In genomic region chr22:31269892-31270574, GRCh38 we compare ENCODE assay signal across 17 cellular contexts. TPM values are rescaled to one million over a fixed set of nuclear protein-coding genes. Genes with fewer than 3 reads are reported as not detected.
DNase-seq lines count a peak whose midpoint lies in the region; ATAC-seq, FAIRE-seq and TF ChIP-seq lines count a peak whose summit lies in the region.
"Had no signal": no experiment of that assay in that cellular context is flagged by ENCODE, and none has a peak within 500 bp of the region (broad histone marks: within the 10 kb centered on the region; RNA-seq: fewer than 3 reads in every experiment).

No MANE protein-coding gene starts in this region.

- TF ChIP-seq CTCF in 22Rv1 (IDR thresholded peaks at IDR 0.05) (no peak), Caco-2 (IDR thresholded peaks at IDR 0.05; ENCODE audit: insufficient read depth in 1 of 2, low read depth in 1 of 2, low read length in 1 of 2, severe bottlenecking in 1 of 2, unreplicated experiment in 1 of 2) (no peak), heart left ventricle (IDR thresholded peaks at IDR 0.05) (no peak)

- H3K79me2 ChIP-seq in mesendoderm (ENCODE audit: control insufficient read depth, insufficient read depth, low read length): no peaks in the 10 kb centered on the region

- peak overlapping the region; percentile 48 for H2BK5ac ChIP-seq in mesendoderm (ENCODE audit: low read length)

- no peak overlapping the region for H3K4me2 ChIP-seq in mesendoderm (ENCODE audit: low read length)
- H3K4me2 ChIP-seq: BLaER1 had no signal

- ATAC-seq in heart left ventricle (no peak), HG02610 (IDR thresholded peaks at IDR 0.05; ENCODE audit: unreplicated experiment) (no peak)

- no peak for FAIRE-seq in urothelium cell line (lab: Jason Lieb, UNC)
- FAIRE-seq: GM18507 had no signal

- H3K4me1 Mint-ChIP-seq in Caco-2 (ENCODE audit: low read depth, unreplicated experiment): peaks cover 23% of the 10 kb centered on the region
- no peaks in the 10 kb centered on the region for H3K4me1 Mint-ChIP-seq in activated T-helper 2 cell treated with anti-CD3 and anti-CD28 coated beads, Interferon-gamma antibody, Interleukin-2, Interleukin-4, amounts not matched to agents 10 μg/mL and 5 μg/mL and 100 μg/mL, durations not matched to agents 14 hours and 24 hours and 36 hours (ENCODE audit: low read depth)
- H3K4me1 Mint-ChIP-seq: memory B cell had no signal

- peaks cover 41% of the 10 kb centered on the region for H3K36me3 Mint-ChIP-seq in Caco-2 (ENCODE audit: insufficient read depth, unreplicated experiment)
- peaks cover 55% of the 10 kb centered on the region for H3K36me3 Mint-ChIP-seq in activated T-helper 2 cell treated with anti-CD3 and anti-CD28 coated beads, Interferon-gamma antibody, Interleukin-2, Interleukin-4, amounts not matched to agents 10 μg/mL and 5 μg/mL and 100 μg/mL, durations not matched to agents 14 hours and 24 hours and 36 hours (ENCODE audit: low read depth)

- H3K27me3 Mint-ChIP-seq in Caco-2 (ENCODE audit: insufficient read depth, unreplicated experiment): no peaks in the 10 kb centered on the region
- H3K27me3 Mint-ChIP-seq in activated T-helper 2 cell treated with anti-CD3 and anti-CD28 coated beads, Interferon-gamma antibody, Interleukin-2, Interleukin-4, amounts not matched to agents 10 μg/mL and 5 μg/mL and 100 μg/mL, durations not matched to agents 14 hours and 24 hours and 36 hours (ENCODE audit: low read depth): no peaks in the 10 kb centered on the region
- H3K27me3 Mint-ChIP-seq: memory B cell had no signal

- intact Hi-C loops in Caco-2 (cut with micrococcal nuclease; ENCODE audit: unreplicated experiment): no loop called here
- intact Hi-C loops in activated T-helper 2 cell treated with anti-CD3 and anti-CD28 coated beads, Interferon-gamma antibody, Interleukin-2, Interleukin-4, amounts not matched to agents 10 μg/mL and 5 μg/mL and 100 μg/mL, durations not matched to agents 14 hours and 24 hours and 36 hours (cut with micrococcal nuclease): no loop called here
- intact Hi-C loops in heart left ventricle (cut with DNase I): loop anchor here in 7 of 10 donors (5.0 to 10.0 kb wide), 5 partner anchors 55 to 165 kb away; partner anchors contain the start of genes LIMK2 (in 5 of the 7) and SELENOM (in 2 of the 7)

- no peak overlapping the region for H3K4ac ChIP-seq in mesendoderm (ENCODE audit: low read depth, low read length)

- H3K27ac Mint-ChIP-seq in Caco-2 (ENCODE audit: unreplicated experiment): peak overlapping the region; percentile 37
- H3K27ac Mint-ChIP-seq in activated T-helper 2 cell treated with anti-CD3 and anti-CD28 coated beads, Interferon-gamma antibody, Interleukin-2, Interleukin-4, amounts not matched to agents 10 μg/mL and 5 μg/mL and 100 μg/mL, durations not matched to agents 14 hours and 24 hours and 36 hours: peak overlapping the region; percentile 6
- H3K27ac Mint-ChIP-seq: memory B cell had no signal

- H3K27ac ChIP-seq in 22Rv1: peak overlapping the region; percentile 31; the same call in 1 of the 2 replicates
- peak overlapping the region; percentile 64 for H3K27ac ChIP-seq in mesendoderm (ENCODE audit: low read depth, low read length)
- H3K27ac ChIP-seq in heart left ventricle: no peak overlapping the region
- H3K27ac ChIP-seq: BLaER1 had no signal

- CTCF ChIA-PET in Caco-2 (lab: Charles Lee): interaction anchor here (1.0 to 4.5 kb wide), 4 partner anchors 17 to 57 kb away, joined by 3 to 62 read pairs (median 4); partner anchors contain the start of genes LIMK2 and PIK3IP1

- no peak overlapping the region for H3K23ac ChIP-seq in mesendoderm (ENCODE audit: low read length)

- POLR2A ChIA-PET in Caco-2 (lab: Charles Lee): interaction anchor here (1.3 kb wide), 1 partner anchor 19 kb away, joined by 5 read pairs; no protein-coding TSS in a partner anchor

- DNase-seq in Caco-2 (no peak), mesendoderm (peak; percentile 98), NCI-H82 (lab: John Stamatoyannopoulos, UW) (no peak), urothelium cell line (ENCODE audit: low spot score) (no peak), heart left ventricle (no peak)
- no peak for DNase-seq in activated T-helper 2 cell treated with anti-CD3 and anti-CD28 coated beads, Interferon-gamma antibody, Interleukin-2, Interleukin-4, amounts not matched to agents 10 μg/mL and 5 μg/mL and 100 μg/mL, durations not matched to agents 14 hours and 24 hours and 36 hours (ENCODE audit: low spot score)
- DNase-seq: caudate nucleus; GDM1; NCI-H1417 treated with DMSO at 0.1 percent for 48 hours; NCI-H69; Right ventricle myocardium superior; stimulated activated CD4-positive, alpha-beta T cell treated with anti-CD3 and anti-CD28 coated beads, Interleukin-1b, Interleukin-23, amount 100 ng/mL, for 48 hours had no signal

- H3K56ac ChIP-seq in mesendoderm (ENCODE audit: low read length): peak overlapping the region; percentile 77

- H3K27me3 ChIP-seq in Caco-2 (replicated peaks; ENCODE audit: control insufficient read depth, insufficient read depth, low read length) (no peaks in the 10 kb centered on the region), mesendoderm (ENCODE audit: insufficient read depth, low read length, poor library complexity) (no peaks in the 10 kb centered on the region), heart left ventricle (no peaks in the 10 kb centered on the region)
- H3K27me3 ChIP-seq: BLaER1 had no signal

- no peaks in the 10 kb centered on the region for H3K9me3 ChIP-seq in Caco-2
- H3K9me3 ChIP-seq in heart left ventricle: no peaks in the 10 kb centered on the region
- H3K9me3 ChIP-seq: BLaER1 had no signal

- H3K4me1 ChIP-seq in Caco-2: peaks cover 22% of the 10 kb centered on the region
- peaks cover 11% of the 10 kb centered on the region for H3K4me1 ChIP-seq in mesendoderm (ENCODE audit: control insufficient read depth, low read depth, low read length)
- peaks cover 0 to 17% (median 4%) of the 10 kb centered on the region in 12 donors for H3K4me1 ChIP-seq in heart left ventricle
- H3K4me1 ChIP-seq: BLaER1 had no signal

- H2BK15ac ChIP-seq in mesendoderm (replicated peaks; ENCODE audit: low read depth): no peak overlapping the region

- peak overlapping the region; percentile 20 for H3K9ac ChIP-seq in mesendoderm (ENCODE audit: low read length)
- H3K9ac ChIP-seq: BLaER1 had no signal

- H3K79me1 ChIP-seq in mesendoderm (ENCODE audit: low read length): no peaks in the 10 kb centered on the region

- no peak overlapping the region for H3K4me3 Mint-ChIP-seq in Caco-2 (ENCODE audit: unreplicated experiment)
- no peak overlapping the region for H3K4me3 Mint-ChIP-seq in activated T-helper 2 cell treated with anti-CD3 and anti-CD28 coated beads, Interferon-gamma antibody, Interleukin-2, Interleukin-4, amounts not matched to agents 10 μg/mL and 5 μg/mL and 100 μg/mL, durations not matched to agents 14 hours and 24 hours and 36 hours (ENCODE audit: low read depth)
- H3K4me3 Mint-ChIP-seq: memory B cell had no signal

- no peak overlapping the region for H2BK120ac ChIP-seq in mesendoderm (ENCODE audit: low read depth, low read length)

- H4K5ac ChIP-seq in mesendoderm (ENCODE audit: low read length): no peak overlapping the region

- no peak overlapping the region for H3K18ac ChIP-seq in mesendoderm (ENCODE audit: low read length)

- no peak overlapping the region for H2AK5ac ChIP-seq in mesendoderm (ENCODE audit: low read length)

- TF ChIP-seq POLR2A in heart left ventricle (IDR thresholded peaks at IDR 0.05): no peak

- H3K4me3 ChIP-seq in Caco-2 (ENCODE audit: low read depth, low read length): no peak overlapping the region
- no peak overlapping the region for H3K4me3 ChIP-seq in mesendoderm (ENCODE audit: low read length)
- H3K4me3 ChIP-seq in heart left ventricle: no peak overlapping the region
- H3K4me3 ChIP-seq: BLaER1 had no signal

- H3K36me3 ChIP-seq in Caco-2 (ENCODE audit: control insufficient read depth, insufficient read depth, low read length) (peaks cover 2% of the 10 kb centered on the region; the same call in 1 of the 2 replicates), mesendoderm (ENCODE audit: control insufficient read depth, insufficient read depth, low read length) (peaks cover 4% of the 10 kb centered on the region), heart left ventricle (peaks cover 0 to 86% (median 57%) of the 10 kb centered on the region in 9 donors)

- H4K8ac ChIP-seq in mesendoderm (ENCODE audit: low read depth, low read length): no peak overlapping the region

- no TSS peak for BruUV-seq in Caco-2 (replicated peaks; lab: Mats Ljungman, UMichigan)

- WGBS in mesendoderm (ENCODE audit: extremely low coverage, insufficient coverage, low lambda C conversion rate): no CpG with 5 or more reads among the region's 3 CpGs
- 51 to 76% (median 58%) methylated on average over 2 to 3 of the region's 3 CpGs for WGBS in heart left ventricle, 4 donors

- no peaks in the 10 kb centered on the region for H3K9me3 Mint-ChIP-seq in Caco-2 (ENCODE audit: unreplicated experiment)
- no peaks in the 10 kb centered on the region for H3K9me3 Mint-ChIP-seq in activated T-helper 2 cell treated with anti-CD3 and anti-CD28 coated beads, Interferon-gamma antibody, Interleukin-2, Interleukin-4, amounts not matched to agents 10 μg/mL and 5 μg/mL and 100 μg/mL, durations not matched to agents 14 hours and 24 hours and 36 hours
- H3K9me3 Mint-ChIP-seq: memory B cell had no signal

RNA-seq across cellular contexts. Expression of gene PIK3IP1, which starts 22.3 kb away (rescaled TPM):
- total RNA-seq in Caco-2 (2022) (0.68 and 0.72 TPM in 2 replicates), heart left ventricle (10 to 100 TPM in 7 of 9 donors, 1 to 10 TPM in 2; 3.8 to 40.7 (median 27.8) TPM)
- 9.3 and 10.4 TPM in 2 replicates for total RNA-seq in activated T-helper 2 cell treated with anti-CD3 and anti-CD28 coated beads, Interferon-gamma antibody, Interleukin-2, Interleukin-4, amounts not matched to agents 10 μg/mL and 5 μg/mL and 100 μg/mL, durations not matched to agents 14 hours and 24 hours and 36 hours
- polyA plus RNA-seq in mesendoderm (2013, experiment 1 of 2): 0.51 TPM
- polyA plus RNA-seq in mesendoderm (2013, experiment 2 of 2): 0.53 TPM
- 1 to 10 TPM; 4.0 to 7.8 TPM for polyA plus RNA-seq in heart left ventricle

RNA-seq across cellular contexts. Expression of gene LIMK2, which starts 57.9 kb away (rescaled TPM):
- 34.8 and 36.3 TPM in 2 replicates for total RNA-seq in Caco-2 (2022)
- 31.1 and 33.9 TPM in 2 replicates for total RNA-seq in activated T-helper 2 cell treated with anti-CD3 and anti-CD28 coated beads, Interferon-gamma antibody, Interleukin-2, Interleukin-4, amounts not matched to agents 10 μg/mL and 5 μg/mL and 100 μg/mL, durations not matched to agents 14 hours and 24 hours and 36 hours
- 30.4 TPM for polyA plus RNA-seq in mesendoderm (2013, experiment 1 of 2)
- 31.2 TPM for polyA plus RNA-seq in mesendoderm (2013, experiment 2 of 2)
- 10 to 100 TPM in 4 of 9 donors, 1 to 10 TPM in 5; 7.1 to 33.3 (median 9.4) TPM for total RNA-seq in heart left ventricle
- polyA plus RNA-seq in heart left ventricle: 10 to 100 TPM in 1 of 2 donors, 1 to 10 TPM in 1; 7.0 to 10.9 TPM

Comparison
In these comparisons a context has a peak if more than half of its experiments do, and no peak if none do; other contexts are left out.
1. H3K27ac ChIP-seq: peak in 22Rv1 (single experiment) and mesendoderm (single experiment); none in heart left ventricle (0 of 12).
2. intact Hi-C loops: an anchor here in heart left ventricle (5.0 to 10.0 kb wide); none called in Caco-2 and activated T-helper 2 cell treated with anti-CD3 and anti-CD28 coated beads, Interferon-gamma antibody, Interleukin-2, Interleukin-4, amounts not matched to agents 10 μg/mL and 5 μg/mL and 100 μg/mL, durations not matched to agents 14 hours and 24 hours and 36 hours.